In the genomic region with DNA sequence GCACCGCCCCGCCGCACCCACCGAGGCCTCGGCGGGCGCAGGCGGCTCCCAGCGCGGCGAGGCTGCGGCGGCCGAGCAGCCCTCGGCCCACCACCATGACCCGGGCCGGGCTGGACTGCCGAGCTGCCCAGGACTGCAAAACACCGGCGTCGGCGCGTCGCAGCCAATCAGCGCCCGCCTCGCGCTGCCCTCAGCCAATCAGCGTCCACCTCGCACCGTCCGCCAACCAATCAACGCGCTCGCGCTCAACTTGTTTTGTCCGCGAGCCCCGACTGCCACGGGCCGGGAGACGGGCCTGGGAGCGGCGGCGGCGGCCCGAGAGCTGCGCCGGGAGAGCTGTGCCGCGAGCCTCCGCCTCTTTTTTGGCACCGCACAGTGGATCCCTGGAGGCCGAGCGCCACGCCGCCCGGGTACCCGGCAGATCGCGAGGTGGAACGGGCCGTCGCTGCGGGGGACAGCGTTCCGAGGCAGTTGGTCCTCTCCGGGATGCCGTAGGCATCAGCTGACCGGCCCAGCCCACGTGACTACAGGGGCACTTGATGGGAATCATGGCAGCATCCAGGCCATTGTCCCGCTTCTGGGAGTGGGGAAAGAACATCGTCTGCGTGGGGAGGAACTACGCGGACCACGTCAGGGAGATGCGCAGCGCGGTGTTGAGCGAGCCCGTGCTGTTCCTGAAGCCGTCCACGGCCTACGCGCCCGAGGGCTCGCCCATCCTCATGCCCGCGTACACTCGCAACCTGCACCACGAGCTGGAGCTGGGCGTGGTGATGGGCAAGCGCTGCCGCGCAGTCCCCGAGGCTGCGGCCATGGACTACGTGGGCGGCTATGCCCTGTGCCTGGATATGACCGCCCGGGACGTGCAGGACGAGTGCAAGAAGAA, we compare ENCODE assay signal across 8 cellular contexts. TPM values are rescaled to one million over a fixed set of nuclear protein-coding genes. Genes with fewer than 3 reads are reported as not detected.
DNase-seq lines count a peak whose midpoint lies in the region; ATAC-seq, FAIRE-seq and TF ChIP-seq lines count a peak whose summit lies in the region.

A gene (plus strand): TSS at position 516 of the 883 bp plus-strand sequence. CDS start 33 bp downstream, at position 549.
A gene (minus strand): TSS at position 135 of the 883 bp plus-strand sequence. CDS start 38 bp downstream, at position 97.

- H3K27ac ChIP-seq in substantia nigra (ENCODE audit: low read depth, low read length, poor library complexity, severe bottlenecking): peak within 1 kb of the TSS; percentile 82

- no peaks in the 10 kb centered on the region for H3K27me3 ChIP-seq in GM06990 (replicated peaks; ENCODE audit: control insufficient read depth, insufficient read depth, low read length)

- H3K4me3 Mint-ChIP-seq in activated naive CD4-positive, alpha-beta T cell treated with anti-CD3 and anti-CD28 coated beads for 36 hours: peak within 1 kb of the TSS; percentile 91

- peak; percentile 76 for ATAC-seq in HG02571 (IDR thresholded peaks at IDR 0.05; ENCODE audit: unreplicated experiment)

- TF ChIP-seq CTCF in GM06990 (IDR thresholded peaks at IDR 0.05; ENCODE audit: insufficient read depth, low read length, poor library complexity, severe bottlenecking): no peak
- TF ChIP-seq CTCF in NB4 (IDR thresholded peaks at IDR 0.05; ENCODE audit: low read depth, low read length): no peak

- H3K4me1 Mint-ChIP-seq in activated naive CD4-positive, alpha-beta T cell treated with anti-CD3 and anti-CD28 coated beads for 36 hours (ENCODE audit: low read depth): peaks cover 50% of the 10 kb centered on the region

- TF ChIP-seq POLR2A in NB4 (IDR thresholded peaks at IDR 0.05; ENCODE audit: extremely low read depth, insufficient read length): peak; percentile 46

- H3K27me3 Mint-ChIP-seq in activated naive CD4-positive, alpha-beta T cell treated with anti-CD3 and anti-CD28 coated beads for 36 hours (ENCODE audit: low read depth): no peaks in the 10 kb centered on the region

- DNase-seq in GM06990 (ENCODE audit: extremely low read depth, insufficient read length): peak; percentile 99
- DNase-seq in NB4 (ENCODE audit: low read depth): peak; percentile 95
- peak; percentile 95 for DNase-seq in SK-N-DZ (ENCODE audit: low spot score)
- DNase-seq in activated naive CD4-positive, alpha-beta T cell treated with anti-CD3 and anti-CD28 coated beads for 36 hours: peak; percentile 92
- peak; percentile 98 to 99 for DNase-seq in frontal cortex (ENCODE audit: low spot score in 2 of 2)
- DNase-seq in non-pigmented ciliary epithelial cell (ENCODE audit: low read depth): peak; percentile 72
- peak; percentile 50 to 99 (median 91) for DNase-seq in substantia nigra (lab: John Stamatoyannopoulos, UW)

- H3K4me3 ChIP-seq in GM06990 (replicated peaks; ENCODE audit: low read depth, low read length) (peak within 1 kb of the TSS; percentile 87), NB4 (ENCODE audit: low read depth, low read length) (peak within 1 kb of the TSS; percentile 96)

- FAIRE-seq in frontal cortex (lab: Jason Lieb, UNC): no peak

- peaks cover 3% of the 10 kb centered on the region for H3K36me3 ChIP-seq in GM06990 (ENCODE audit: control insufficient read depth, insufficient read depth, low read length)

- intact Hi-C loops in activated naive CD4-positive, alpha-beta T cell treated with anti-CD3 and anti-CD28 coated beads for 36 hours (cut with micrococcal nuclease): loop anchor here (1.0 to 2.0 kb wide), 3 partner anchors 28 to 149 kb away; a partner anchor contains a TSS

- H3K36me3 Mint-ChIP-seq in activated naive CD4-positive, alpha-beta T cell treated with anti-CD3 and anti-CD28 coated beads for 36 hours (ENCODE audit: low read depth): peaks cover 1% of the 10 kb centered on the region

- no peaks in the 10 kb centered on the region for H3K9me3 Mint-ChIP-seq in activated naive CD4-positive, alpha-beta T cell treated with anti-CD3 and anti-CD28 coated beads for 36 hours

- H3K27ac Mint-ChIP-seq in activated naive CD4-positive, alpha-beta T cell treated with anti-CD3 and anti-CD28 coated beads for 36 hours: peak within 1 kb of the TSS; percentile 78

- CTCF ChIA-PET in activated naive CD4-positive, alpha-beta T cell treated with anti-CD3 and anti-CD28 coated beads for 36 hours (lab: Charles Lee): interaction anchor here (0.6 to 1.0 kb wide), 3 partner anchors 11 to 37 kb away, joined by 3 read pairs; no protein-coding TSS in a partner anchor

RNA-seq across cellular contexts. Expression of the first gene that starts in this region (rescaled TPM):
- 63.4 and 97.7 TPM in 2 replicates for polyA plus RNA-seq in SK-N-DZ (2014; cell fraction: cytosol; rRNA removed)
- 17.8 and 19.4 TPM in 2 replicates for polyA plus RNA-seq in SK-N-DZ (2014; cell fraction: nucleus; rRNA removed)
- 1 to 10 TPM; 6.0 to 7.3 TPM for total RNA-seq in activated naive CD4-positive, alpha-beta T cell treated with anti-CD3 and anti-CD28 coated beads for 36 hours
- total RNA-seq in frontal cortex: 64.0 TPM

RNA-seq across cellular contexts. Expression of the second gene that starts in this region (rescaled TPM):
- 149 and 250 TPM in 2 replicates for polyA plus RNA-seq in SK-N-DZ (2014; cell fraction: cytosol; rRNA removed)
- polyA plus RNA-seq in SK-N-DZ (2014; cell fraction: nucleus; rRNA removed): 141 and 215 TPM in 2 replicates
- 10 to 100 TPM; 29.9 to 30.1 TPM for total RNA-seq in activated naive CD4-positive, alpha-beta T cell treated with anti-CD3 and anti-CD28 coated beads for 36 hours
- 51.8 TPM for total RNA-seq in frontal cortex

Comparison
In these comparisons a context has a peak if more than half of its experiments do, and no peak if none do; other contexts are left out.
1. Peak in every context shown above with its lines: DNase-seq, ATAC-seq, H3K4me3 ChIP-seq and H3K27ac ChIP-seq.